21 cellular contexts compared by ENCODE assay signal in the genomic region with DNA sequence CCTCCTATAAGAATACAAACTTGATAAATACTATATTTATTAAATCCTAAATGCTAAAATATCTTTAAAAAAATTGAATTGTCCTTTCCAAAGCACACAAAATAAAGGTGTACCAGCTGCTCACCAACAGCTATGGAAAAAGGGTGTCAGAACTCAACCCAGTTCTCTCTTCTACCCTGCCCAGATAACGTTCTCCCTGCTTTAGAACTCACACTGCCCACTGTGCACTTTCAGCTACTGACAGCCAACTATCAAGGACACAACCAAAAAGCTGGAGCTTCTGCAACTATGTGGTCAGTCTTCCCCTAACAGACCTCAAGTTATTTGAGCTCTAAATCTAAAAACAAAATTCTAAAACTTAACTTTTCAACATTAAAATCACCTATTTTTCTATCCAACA. TPM values are rescaled to one million over a fixed set of nuclear protein-coding genes. Genes with fewer than 3 reads are reported as not detected.
DNase-seq lines count a peak whose midpoint lies in the region; ATAC-seq and TF ChIP-seq lines count a peak whose summit lies in the region.
"Had no signal": no experiment of that assay in that cellular context is flagged by ENCODE, and none has a peak within 500 bp of the region (broad histone marks: within the 10 kb centered on the region; RNA-seq: fewer than 3 reads in every experiment).

No MANE protein-coding gene starts in this region.

- no peaks in the 10 kb centered on the region for H3K9me3 Mint-ChIP-seq in activated CD4-positive, alpha-beta memory T cell treated with anti-CD3 and anti-CD28 coated beads for 36 hours
- H3K9me3 Mint-ChIP-seq in activated CD4-positive, alpha-beta memory T cell treated with anti-CD3 and anti-CD28 coated beads, Interleukin-2, amount 10 ng/mL, durations not matched to agents 7 days and 5 days, result no peaks in the 10 kb centered on the region
- H3K9me3 Mint-ChIP-seq in T-cell, result no peaks in the 10 kb centered on the region
- H3K9me3 Mint-ChIP-seq in endodermal cell, result no peaks in the 10 kb centered on the region

- H3K4me2 ChIP-seq in trophoblast cell (ENCODE audit: low read length), result no peak overlapping the region

- no peak overlapping the region for H2BK12ac ChIP-seq in trophoblast cell (ENCODE audit: low read length)

- peak overlapping the region; percentile 14 for H3K27ac Mint-ChIP-seq in activated CD4-positive, alpha-beta memory T cell treated with anti-CD3 and anti-CD28 coated beads for 36 hours
- no peak overlapping the region for H3K27ac Mint-ChIP-seq in activated CD4-positive, alpha-beta memory T cell treated with anti-CD3 and anti-CD28 coated beads, Interleukin-2, amount 10 ng/mL, durations not matched to agents 7 days and 5 days
- H3K27ac Mint-ChIP-seq in T-cell (peak overlapping the region; percentile 23 to 45), endodermal cell (peak overlapping the region; percentile 9)

- H3K18ac ChIP-seq in trophoblast cell (ENCODE audit: low read length), result no peak overlapping the region

- H3K9ac ChIP-seq in endodermal cell (ENCODE audit: extremely low read depth, low read length, poor library complexity, severe bottlenecking) (no peak overlapping the region), trophoblast cell (ENCODE audit: low read length) (no peak overlapping the region)

- TF ChIP-seq CTCF in endodermal cell (conservative IDR thresholded peaks at IDR 0.05) (no peak), mucosa of descending colon (IDR thresholded peaks at IDR 0.05) (no peak)

- H3K14ac ChIP-seq in trophoblast cell (ENCODE audit: low read length), result no peak overlapping the region

- 97% methylated on average over 1 of the region's 1 CpG; no CpG with 5 or more reads in 1 of the 2 experiments for WGBS in endodermal cell (ENCODE audit: insufficient coverage in 1 of 2, insufficient read length in 1 of 2), 2 experiments
- WGBS in trophoblast cell (ENCODE audit: extremely low coverage, insufficient coverage, insufficient read length), result no CpG with 5 or more reads among the region's 1 CpG

- peak overlapping the region; percentile 89 for H3K4ac ChIP-seq in trophoblast cell (ENCODE audit: low read depth, low read length)

- peaks cover 9% of the 10 kb centered on the region for H3K36me3 Mint-ChIP-seq in activated CD4-positive, alpha-beta memory T cell treated with anti-CD3 and anti-CD28 coated beads for 36 hours
- peaks cover 29% of the 10 kb centered on the region for H3K36me3 Mint-ChIP-seq in activated CD4-positive, alpha-beta memory T cell treated with anti-CD3 and anti-CD28 coated beads, Interleukin-2, amount 10 ng/mL, durations not matched to agents 7 days and 5 days (ENCODE audit: low read depth)
- peaks cover 13% of the 10 kb centered on the region for H3K36me3 Mint-ChIP-seq in T-cell
- peaks cover 12% of the 10 kb centered on the region for H3K36me3 Mint-ChIP-seq in endodermal cell (ENCODE audit: low read depth)

- H2AFZ ChIP-seq in trophoblast cell (ENCODE audit: insufficient read depth, low read length, poor library complexity), result no peak overlapping the region

- no peak overlapping the region for H4K8ac ChIP-seq in trophoblast cell (ENCODE audit: low read depth, low read length)

- H4K12ac ChIP-seq in trophoblast cell (ENCODE audit: low read depth, low read length), result no peak overlapping the region

- no peak overlapping the region for H3K23ac ChIP-seq in trophoblast cell (ENCODE audit: low read length)

- no peak overlapping the region for H3K27ac ChIP-seq in endodermal cell (ENCODE audit: low read depth, low read length)
- H3K27ac ChIP-seq in trophoblast cell (ENCODE audit: low read depth, low read length), result no peak overlapping the region
- H3K27ac ChIP-seq: breast epithelium, esophagus muscularis mucosa, psoas muscle, spleen, thoracic aorta had no signal

- H3K36me3 ChIP-seq in endodermal cell (ENCODE audit: control insufficient read depth, insufficient read depth, low read length) (peaks cover 27% of the 10 kb centered on the region), trophoblast cell (ENCODE audit: control insufficient read depth in 1 of 2, insufficient read depth in 2 of 2, low read length in 2 of 2) (peaks cover 6 to 7% of the 10 kb centered on the region in 2 experiments), mucosa of descending colon (ENCODE audit: low read depth) (no peaks in the 10 kb centered on the region)
- H3K36me3 ChIP-seq: breast epithelium had no signal

- no peaks in the 10 kb centered on the region for H3K9me3 ChIP-seq in endodermal cell (ENCODE audit: control insufficient read depth, low read length)
- H3K9me3 ChIP-seq in trophoblast cell (ENCODE audit: insufficient read depth, low read depth, low read length), result no peaks in the 10 kb centered on the region
- no peaks in the 10 kb centered on the region for H3K9me3 ChIP-seq in mucosa of descending colon
- H3K9me3 ChIP-seq: breast epithelium, esophagus muscularis mucosa, psoas muscle, spleen, thoracic aorta had no signal

- H3K27me3 Mint-ChIP-seq in activated CD4-positive, alpha-beta memory T cell treated with anti-CD3 and anti-CD28 coated beads for 36 hours, result no peaks in the 10 kb centered on the region
- H3K27me3 Mint-ChIP-seq in activated CD4-positive, alpha-beta memory T cell treated with anti-CD3 and anti-CD28 coated beads, Interleukin-2, amount 10 ng/mL, durations not matched to agents 7 days and 5 days, result no peaks in the 10 kb centered on the region
- H3K27me3 Mint-ChIP-seq in T-cell (no peaks in the 10 kb centered on the region), endodermal cell (ENCODE audit: insufficient read depth) (no peaks in the 10 kb centered on the region)

- CTCF ChIA-PET in activated CD4-positive, alpha-beta memory T cell treated with anti-CD3 and anti-CD28 coated beads for 36 hours (lab: Charles Lee), result interaction anchor here (0.9 to 1.4 kb wide), 3 partner anchors 14 to 87 kb away, joined by 3 read pairs; a partner anchor contains a TSS
- CTCF ChIA-PET in activated CD4-positive, alpha-beta memory T cell treated with anti-CD3 and anti-CD28 coated beads, Interleukin-2, amount 10 ng/mL, durations not matched to agents 7 days and 5 days (lab: Charles Lee), result interaction anchor here (0.6 to 1.9 kb wide), 3 partner anchors 59 to 88 kb away, joined by 3 to 7 read pairs (median 3); no protein-coding TSS in a partner anchor
- CTCF ChIA-PET in T-cell (lab: Charles Lee), result interaction anchor here (0.5 to 1.0 kb wide), 6 partner anchors 66 to 191 kb away, joined by 3 to 5 read pairs (median 4); no protein-coding TSS in a partner anchor

- no peak overlapping the region for H3K4me3 Mint-ChIP-seq in activated CD4-positive, alpha-beta memory T cell treated with anti-CD3 and anti-CD28 coated beads for 36 hours
- no peak overlapping the region for H3K4me3 Mint-ChIP-seq in activated CD4-positive, alpha-beta memory T cell treated with anti-CD3 and anti-CD28 coated beads, Interleukin-2, amount 10 ng/mL, durations not matched to agents 7 days and 5 days
- H3K4me3 Mint-ChIP-seq in T-cell (peak overlapping the region in 1 of 3 donors; percentile 39), endodermal cell (no peak overlapping the region)

- no peak overlapping the region for H2AK5ac ChIP-seq in trophoblast cell (ENCODE audit: low read length)

- DNase-seq in activated CD4-positive, alpha-beta memory T cell treated with anti-CD3 and anti-CD28 coated beads for 36 hours, result no peak
- no peak for DNase-seq in activated CD4-positive, alpha-beta memory T cell treated with anti-CD3 and anti-CD28 coated beads, Interleukin-2, amount 10 ng/mL, durations not matched to agents 7 days and 5 days
- DNase-seq in T-cell (no peak), endodermal cell (no peak), trophoblast cell (no peak), mucosa of descending colon (no peak), mesenteric fat pad (ENCODE audit: low spot score) (no peak)
- DNase-seq: activated CD4-positive, alpha-beta T cell treated with anti-CD3 and anti-CD28 coated beads for 4 hours; activated T-cell treated with anti-CD3 and anti-CD28 coated beads for 4 hours; GF-D8; NCI-H1436 treated with DMSO at 0.1 percent for 48 hours; NCI-H2171 treated with DMSO at 0.1 percent for 48 hours; NCI-H748 treated with DMSO at 0.1 percent for 48 hours; psoas muscle; spleen; stimulated activated CD8-positive, alpha-beta memory T cell treated with anti-CD3 and anti-CD28 coated beads, Interleukin-4, amount 100 ng/mL, for 48 hours; T1000 had no signal

- ATAC-seq in T-cell (replicated peaks in 1 of 4) (no peak), HG03175 (IDR thresholded peaks at IDR 0.05; ENCODE audit: unreplicated experiment) (no peak), mucosa of descending colon (no peak)
- ATAC-seq: psoas muscle had no signal

- no peaks in the 10 kb centered on the region for H3K79me1 ChIP-seq in trophoblast cell (ENCODE audit: low read length)

- H2BK5ac ChIP-seq in trophoblast cell (ENCODE audit: low read depth, low read length, poor library complexity), result no peak overlapping the region

- H3K27me3 ChIP-seq in endodermal cell (ENCODE audit: control insufficient read depth, insufficient read depth, low read length, poor library complexity, severe bottlenecking), result no peaks in the 10 kb centered on the region
- no peaks in the 10 kb centered on the region for H3K27me3 ChIP-seq in trophoblast cell (ENCODE audit: insufficient read depth, low read length)
- H3K27me3 ChIP-seq: breast epithelium, esophagus muscularis mucosa, spleen had no signal

- H3K4me1 Mint-ChIP-seq in activated CD4-positive, alpha-beta memory T cell treated with anti-CD3 and anti-CD28 coated beads for 36 hours (ENCODE audit: low read depth), result peaks cover 56% of the 10 kb centered on the region
- peaks cover 38% of the 10 kb centered on the region for H3K4me1 Mint-ChIP-seq in activated CD4-positive, alpha-beta memory T cell treated with anti-CD3 and anti-CD28 coated beads, Interleukin-2, amount 10 ng/mL, durations not matched to agents 7 days and 5 days
- H3K4me1 Mint-ChIP-seq in T-cell (peaks cover 70 to 78% (median 70%) of the 10 kb centered on the region in 3 donors), endodermal cell (no peaks in the 10 kb centered on the region)

- no peak overlapping the region for H3K4me3 ChIP-seq in endodermal cell (ENCODE audit: low read length)
- H3K4me3 ChIP-seq in trophoblast cell (ENCODE audit: low read depth, low read length), result no peak overlapping the region
- H3K4me3 ChIP-seq in mucosa of descending colon, result no peak overlapping the region
- H3K4me3 ChIP-seq: breast epithelium, esophagus muscularis mucosa, psoas muscle, spleen, thoracic aorta had no signal

- POLR2A ChIA-PET in activated CD4-positive, alpha-beta memory T cell treated with anti-CD3 and anti-CD28 coated beads for 36 hours (lab: Charles Lee), result interaction anchor here (0.9 to 1.0 kb wide), 2 partner anchors 9 to 101 kb away, joined by 3 read pairs; no protein-coding TSS in a partner anchor
- POLR2A ChIA-PET in activated CD4-positive, alpha-beta memory T cell treated with anti-CD3 and anti-CD28 coated beads, Interleukin-2, amount 10 ng/mL, durations not matched to agents 7 days and 5 days (lab: Charles Lee), result interaction anchor here (0.9 to 1.9 kb wide), 6 partner anchors 13 to 101 kb away, joined by 3 to 13 read pairs (median 4); a partner anchor contains a TSS
- POLR2A ChIA-PET in T-cell (lab: Charles Lee), result interaction anchor here (0.5 to 2.1 kb wide), 5 partner anchors 13 to 1260 kb away, joined by 3 to 11 read pairs (median 4); a partner anchor contains a TSS

- H2BK120ac ChIP-seq in trophoblast cell (ENCODE audit: insufficient read depth, low read length, poor library complexity), result no peak overlapping the region

- intact Hi-C loops in activated CD4-positive, alpha-beta memory T cell treated with anti-CD3 and anti-CD28 coated beads for 36 hours (cut with micrococcal nuclease), result loop anchor here (5.0 kb wide), 1 partner anchor 87 kb away; a partner anchor contains a TSS
- intact Hi-C loops in mucosa of descending colon (cut with DNase I, micrococcal nuclease), result no loop called here

- no peak overlapping the region for H4K91ac ChIP-seq in trophoblast cell (ENCODE audit: low read depth, low read length)

- peaks cover 5% of the 10 kb centered on the region for H3K79me2 ChIP-seq in trophoblast cell (ENCODE audit: control insufficient read depth, insufficient read depth, low read length, poor library complexity)

- H3K4me1 ChIP-seq in endodermal cell (ENCODE audit: control insufficient read depth, insufficient read depth, low read length) (no peaks in the 10 kb centered on the region), trophoblast cell (ENCODE audit: control insufficient read depth in 1 of 2, insufficient read depth in 2 of 2, low read length in 2 of 2) (peaks cover 0 to 4% of the 10 kb centered on the region in 2 experiments), mucosa of descending colon (ENCODE audit: low read depth) (no peaks in the 10 kb centered on the region)
- H3K4me1 ChIP-seq: breast epithelium had no signal

RNA-seq across cellular contexts. Expression of a gene that starts 13.7 kb away (rescaled TPM):
- 10 to 100 TPM; 65.9 to 66.9 TPM for total RNA-seq in activated CD4-positive, alpha-beta memory T cell treated with anti-CD3 and anti-CD28 coated beads for 36 hours
- 10 to 100 TPM; 78.7 to 82.6 TPM for total RNA-seq in activated CD4-positive, alpha-beta memory T cell treated with anti-CD3 and anti-CD28 coated beads, Interleukin-2, amount 10 ng/mL, durations not matched to agents 7 days and 5 days
- total RNA-seq in T-cell (100 to 1,000 TPM in 3 of 5 donors, 10 to 100 TPM in 2; 96.6 to 152 (median 101) TPM), endodermal cell (10 to 100 TPM; 62.7 to 68.5 TPM), mucosa of descending colon (100 to 1,000 TPM in 1 of 3 donors, 10 to 100 TPM in 2; 82.9 to 108 (median 96.7) TPM), mesenteric fat pad (95.8 TPM)
- 47.6 TPM for polyA plus RNA-seq in endodermal cell (2013, experiment 1 of 2)
- 44.7 TPM for polyA plus RNA-seq in endodermal cell (2013, experiment 2 of 2)
- polyA plus RNA-seq in trophoblast cell (2013), result 65.1 and 66.3 TPM in 2 replicates

RNA-seq across cellular contexts. Expression of a gene that starts 50.8 kb away (rescaled TPM):
- 10 to 100 TPM; 14.6 to 15.1 TPM for total RNA-seq in activated CD4-positive, alpha-beta memory T cell treated with anti-CD3 and anti-CD28 coated beads for 36 hours
- 10 to 100 TPM; 23.6 to 24.8 TPM for total RNA-seq in activated CD4-positive, alpha-beta memory T cell treated with anti-CD3 and anti-CD28 coated beads, Interleukin-2, amount 10 ng/mL, durations not matched to agents 7 days and 5 days
- total RNA-seq in T-cell (10 to 100 TPM; 26.8 to 44.0 (median 29.3) TPM), endodermal cell (10 to 100 TPM; 28.9 to 30.7 TPM), mucosa of descending colon (10 to 100 TPM; 21.6 to 38.7 (median 24.0) TPM), mesenteric fat pad (44.4 TPM)
- polyA plus RNA-seq in endodermal cell (2013, experiment 1 of 2), result 16.6 TPM
- polyA plus RNA-seq in endodermal cell (2013, experiment 2 of 2), result 17.4 TPM
- polyA plus RNA-seq in trophoblast cell (2013), result 12.1 and 12.2 TPM in 2 replicates
